Comparison of ENCODE assay signal across 8 cellular contexts in genomic region chr5:52948418-52949076, GRCh38. TPM values are rescaled to one million over a fixed set of nuclear protein-coding genes. Genes with fewer than 3 reads are reported as not detected.
DNase-seq lines count a peak whose midpoint lies in the region; ATAC-seq and TF ChIP-seq lines count a peak whose summit lies in the region.

No MANE protein-coding gene starts in this region.

- DNase-seq in G401 (ENCODE audit: low spot score) (peak; percentile 55), HuH-7.5 (ENCODE audit: low spot score) (peak; percentile 22), Peyer's patch (peak in 2 of 3 donors; percentile 34 to 85), foreskin fibroblast (peak; percentile 82 to 92), osteocyte (ENCODE audit: extremely low spot score, unreplicated experiment) (no peak), uterus (peak; percentile 47 to 65)

- no peak overlapping the region for H3K4me3 ChIP-seq in Peyer's patch
- H3K4me3 ChIP-seq in foreskin fibroblast (ENCODE audit: low read depth in 1 of 2, low read length in 2 of 2): no peak overlapping the region
- no peak overlapping the region for H3K4me3 ChIP-seq in uterus

- H3K9me3 Mint-ChIP-seq in activated T-helper 17 cell treated with anti-CD3 and anti-CD28 coated beads, Interleukin-2, amount 50 U/mL, for 72 hours: no peaks in the 10 kb centered on the region
- no peaks in the 10 kb centered on the region for H3K9me3 Mint-ChIP-seq in osteocyte (ENCODE audit: unreplicated experiment)

- no peaks in the 10 kb centered on the region for H3K27me3 ChIP-seq in Peyer's patch
- no peaks in the 10 kb centered on the region for H3K27me3 ChIP-seq in uterus

- peaks cover 0 to 21% (median 0%) of the 10 kb centered on the region in 3 donors for H3K36me3 ChIP-seq in Peyer's patch
- H3K36me3 ChIP-seq in uterus: no peaks in the 10 kb centered on the region

- H3K4me1 ChIP-seq in Peyer's patch (peaks cover 0 to 4% (median 0%) of the 10 kb centered on the region in 4 donors), uterus (no peaks in the 10 kb centered on the region)

- H3K4me3 Mint-ChIP-seq in activated T-helper 17 cell treated with anti-CD3 and anti-CD28 coated beads, Interleukin-2, amount 50 U/mL, for 72 hours: no peak overlapping the region
- H3K4me3 Mint-ChIP-seq in osteocyte (ENCODE audit: unreplicated experiment): no peak overlapping the region

- H3K27ac ChIP-seq in Peyer's patch (peak overlapping the region in 1 of 4 donors; percentile 32), uterus (peak overlapping the region; percentile 5 to 53)

- peak; percentile 99 for ATAC-seq in GM21717 (IDR thresholded peaks at IDR 0.05; ENCODE audit: unreplicated experiment)
- ATAC-seq in activated T-helper 17 cell treated with anti-CD3 and anti-CD28 coated beads, Interleukin-2, amount 50 U/mL, for 72 hours (replicated peaks): peak; percentile 97

- peaks cover 11% of the 10 kb centered on the region for H3K4me1 Mint-ChIP-seq in activated T-helper 17 cell treated with anti-CD3 and anti-CD28 coated beads, Interleukin-2, amount 50 U/mL, for 72 hours
- H3K4me1 Mint-ChIP-seq in osteocyte (ENCODE audit: unreplicated experiment): peaks cover 40% of the 10 kb centered on the region

- peak overlapping the region; percentile 21 for H3K27ac Mint-ChIP-seq in activated T-helper 17 cell treated with anti-CD3 and anti-CD28 coated beads, Interleukin-2, amount 50 U/mL, for 72 hours
- H3K27ac Mint-ChIP-seq in osteocyte (ENCODE audit: unreplicated experiment): peak overlapping the region; percentile 69

- TF ChIP-seq POLR2A in Peyer's patch (IDR thresholded peaks at IDR 0.05) (no peak), uterus (IDR thresholded peaks at IDR 0.05) (no peak)

- H3K9me3 ChIP-seq in Peyer's patch: no peaks in the 10 kb centered on the region
- no peaks in the 10 kb centered on the region for H3K9me3 ChIP-seq in uterus

- no peaks in the 10 kb centered on the region for H3K27me3 Mint-ChIP-seq in activated T-helper 17 cell treated with anti-CD3 and anti-CD28 coated beads, Interleukin-2, amount 50 U/mL, for 72 hours
- H3K27me3 Mint-ChIP-seq in osteocyte (ENCODE audit: unreplicated experiment): no peaks in the 10 kb centered on the region

- in situ Hi-C loops in G401 (cut with HindIII; ENCODE audit: low sequenced_read_pairs): no loop called here

- H3K36me3 Mint-ChIP-seq in activated T-helper 17 cell treated with anti-CD3 and anti-CD28 coated beads, Interleukin-2, amount 50 U/mL, for 72 hours (ENCODE audit: low read depth): no peaks in the 10 kb centered on the region
- peaks cover 24% of the 10 kb centered on the region for H3K36me3 Mint-ChIP-seq in osteocyte (ENCODE audit: unreplicated experiment)

- TF ChIP-seq CTCF in Peyer's patch (IDR thresholded peaks at IDR 0.05) (peak; percentile 24 to 97 (median 80)), foreskin fibroblast (IDR thresholded peaks at IDR 0.05; ENCODE audit: low read depth, low read length) (peak; percentile 61), osteocyte (IDR thresholded peaks at IDR 0.05) (peak; percentile 83), uterus (IDR thresholded peaks at IDR 0.05) (peak; percentile 59 to 90 (median 74))

- intact Hi-C loops in uterus (cut with DNase I; ENCODE audit: low total_unique reads): no loop called here

RNA-seq across cellular contexts. Expression of gene ITGA2, which starts 40.6 kb away (rescaled TPM):
- not detected in 2 replicates for total RNA-seq in G401 (2014; rRNA removed; shearing (Covaris generic))
- 10 to 100 TPM in 3 of 4 donors, 1 to 10 TPM in 1; 5.0 to 22.5 (median 17.4) TPM for total RNA-seq in Peyer's patch
- total RNA-seq in activated T-helper 17 cell treated with anti-CD3 and anti-CD28 coated beads, Interleukin-2, amount 50 U/mL, for 72 hours: 1 to 10 TPM; 2.3 to 8.6 TPM
- total RNA-seq in osteocyte: 0.30 and 0.44 TPM in 2 replicates
- 10 to 100 TPM in 1 of 4 donors, 1 to 10 TPM in 3; 1.3 to 22.4 (median 4.5) TPM for total RNA-seq in uterus
